Comparison of ENCODE assay signal across 12 cellular contexts in genomic region chr2:64638502-64639120, GRCh38. TPM values are rescaled to one million over a fixed set of nuclear protein-coding genes. Genes with fewer than 3 reads are reported as not detected.
A peak's percentile ranks its signal among the peaks of the same experiment; 100 is the strongest.
DNase-seq lines count a peak whose midpoint lies in the region; ATAC-seq and FAIRE-seq lines count a peak whose summit lies in the region.
"Had no signal": no experiment of that assay in that cellular context is flagged by ENCODE, and none has a peak within 500 bp of the region (broad histone marks: within the 10 kb centered on the region; RNA-seq: fewer than 3 reads in every experiment).

No MANE protein-coding gene starts in this region.

- no peak for FAIRE-seq in HTR-8/SVneo (lab: Jason Lieb, UNC)

- peaks cover 13% of the 10 kb centered on the region for H3K36me3 Mint-ChIP-seq in activated naive CD4-positive, alpha-beta T cell treated with anti-CD3 and anti-CD28 coated beads for 36 hours (ENCODE audit: low read depth)
- H3K36me3 Mint-ChIP-seq in activated naive CD4-positive, alpha-beta T cell treated with anti-CD3 and anti-CD28 coated beads, Interleukin-2, amount 10 ng/mL, durations not matched to agents 7 days and 5 days = peaks cover 28% of the 10 kb centered on the region
- H3K36me3 Mint-ChIP-seq in T-helper 17 cell (ENCODE audit: low read depth) = peaks cover 5% of the 10 kb centered on the region
- peaks cover 11 to 15% (median 11%) of the 10 kb centered on the region in 3 donors for H3K36me3 Mint-ChIP-seq in immature natural killer cell
- H3K36me3 Mint-ChIP-seq in stimulated activated naive B cell treated with anti-CD40 and anti-IgM and Interleukin-4, amounts not matched to agents 10 μg/mL and 1 μg/mL and 100 μg/mL, for 72 hours = peaks cover 8 to 30% of the 10 kb centered on the region in 2 donors

- no peaks in the 10 kb centered on the region for H3K9me3 ChIP-seq in T-helper 17 cell (ENCODE audit: control insufficient read depth, low read length, poor library complexity, severe bottlenecking)
- H3K9me3 ChIP-seq: transverse colon had no signal

- H3K27ac Mint-ChIP-seq in activated naive CD4-positive, alpha-beta T cell treated with anti-CD3 and anti-CD28 coated beads for 36 hours = peak overlapping the region; percentile 12
- no peak overlapping the region for H3K27ac Mint-ChIP-seq in activated naive CD4-positive, alpha-beta T cell treated with anti-CD3 and anti-CD28 coated beads, Interleukin-2, amount 10 ng/mL, durations not matched to agents 7 days and 5 days
- H3K27ac Mint-ChIP-seq in T-helper 17 cell (peak overlapping the region; percentile 79), immature natural killer cell (peak overlapping the region; percentile 17 to 93 (median 89))
- peak overlapping the region; percentile 98 for H3K27ac Mint-ChIP-seq in stimulated activated naive B cell treated with anti-CD40 and anti-IgM and Interleukin-4, amounts not matched to agents 10 μg/mL and 1 μg/mL and 100 μg/mL, for 72 hours
- H3K27ac Mint-ChIP-seq: activated CD4-positive, alpha-beta memory T cell treated with anti-CD3 and anti-CD28 coated beads, Interleukin-2, amount 10 ng/mL, durations not matched to agents 7 days and 5 days had no signal

- ATAC-seq in T-helper 17 cell (no peak), GM18858 (IDR thresholded peaks at IDR 0.05; ENCODE audit: unreplicated experiment) (no peak), HG02610 (IDR thresholded peaks at IDR 0.05; ENCODE audit: unreplicated experiment) (no peak)
- no peak for ATAC-seq in stimulated activated naive B cell treated with anti-CD40 and anti-IgM and Interleukin-4, amounts not matched to agents 10 μg/mL and 1 μg/mL and 100 μg/mL, for 72 hours (replicated peaks)

- H3K4me3 Mint-ChIP-seq in activated naive CD4-positive, alpha-beta T cell treated with anti-CD3 and anti-CD28 coated beads for 36 hours = no peak overlapping the region
- H3K4me3 Mint-ChIP-seq in activated naive CD4-positive, alpha-beta T cell treated with anti-CD3 and anti-CD28 coated beads, Interleukin-2, amount 10 ng/mL, durations not matched to agents 7 days and 5 days = no peak overlapping the region
- H3K4me3 Mint-ChIP-seq in T-helper 17 cell = no peak overlapping the region
- H3K4me3 Mint-ChIP-seq in immature natural killer cell = no peak overlapping the region
- H3K4me3 Mint-ChIP-seq in stimulated activated naive B cell treated with anti-CD40 and anti-IgM and Interleukin-4, amounts not matched to agents 10 μg/mL and 1 μg/mL and 100 μg/mL, for 72 hours = peak overlapping the region; percentile 75
- H3K4me3 Mint-ChIP-seq: activated CD4-positive, alpha-beta memory T cell treated with anti-CD3 and anti-CD28 coated beads, Interleukin-2, amount 10 ng/mL, durations not matched to agents 7 days and 5 days had no signal

- DNase-seq in activated naive CD4-positive, alpha-beta T cell treated with anti-CD3 and anti-CD28 coated beads for 36 hours = no peak
- DNase-seq in activated naive CD4-positive, alpha-beta T cell treated with anti-CD3 and anti-CD28 coated beads, Interleukin-2, amount 10 ng/mL, durations not matched to agents 7 days and 5 days = no peak
- DNase-seq in T-helper 17 cell (no peak), immature natural killer cell (no peak), HTR-8/SVneo (ENCODE audit: insufficient read length, low spot score) (no peak)
- no peak for DNase-seq in stimulated activated naive B cell treated with anti-CD40 and anti-IgM and Interleukin-4, amounts not matched to agents 10 μg/mL and 1 μg/mL and 100 μg/mL, for 72 hours
- DNase-seq: activated CD4-positive, alpha-beta memory T cell treated with anti-CD3 and anti-CD28 coated beads, Interleukin-2, amount 10 ng/mL, durations not matched to agents 7 days and 5 days; DMS 273 treated with DMSO at 0.1 percent for 48 hours; NCI-H146; transverse colon had no signal

- H3K4me1 Mint-ChIP-seq in activated naive CD4-positive, alpha-beta T cell treated with anti-CD3 and anti-CD28 coated beads for 36 hours (ENCODE audit: low read depth) = peaks cover 71% of the 10 kb centered on the region
- peaks cover 69% of the 10 kb centered on the region for H3K4me1 Mint-ChIP-seq in activated naive CD4-positive, alpha-beta T cell treated with anti-CD3 and anti-CD28 coated beads, Interleukin-2, amount 10 ng/mL, durations not matched to agents 7 days and 5 days
- H3K4me1 Mint-ChIP-seq in T-helper 17 cell = peaks cover 31% of the 10 kb centered on the region
- H3K4me1 Mint-ChIP-seq in immature natural killer cell = peaks cover 72 to 87% of the 10 kb centered on the region in 2 donors
- peaks cover 67 to 83% of the 10 kb centered on the region in 2 donors for H3K4me1 Mint-ChIP-seq in stimulated activated naive B cell treated with anti-CD40 and anti-IgM and Interleukin-4, amounts not matched to agents 10 μg/mL and 1 μg/mL and 100 μg/mL, for 72 hours

- H3K9me3 Mint-ChIP-seq in activated naive CD4-positive, alpha-beta T cell treated with anti-CD3 and anti-CD28 coated beads for 36 hours = no peaks in the 10 kb centered on the region
- H3K9me3 Mint-ChIP-seq in activated naive CD4-positive, alpha-beta T cell treated with anti-CD3 and anti-CD28 coated beads, Interleukin-2, amount 10 ng/mL, durations not matched to agents 7 days and 5 days = no peaks in the 10 kb centered on the region
- no peaks in the 10 kb centered on the region for H3K9me3 Mint-ChIP-seq in immature natural killer cell
- no peaks in the 10 kb centered on the region for H3K9me3 Mint-ChIP-seq in stimulated activated naive B cell treated with anti-CD40 and anti-IgM and Interleukin-4, amounts not matched to agents 10 μg/mL and 1 μg/mL and 100 μg/mL, for 72 hours
- H3K9me3 Mint-ChIP-seq: activated CD4-positive, alpha-beta memory T cell treated with anti-CD3 and anti-CD28 coated beads, Interleukin-2, amount 10 ng/mL, durations not matched to agents 7 days and 5 days had no signal

- CTCF ChIA-PET in activated naive CD4-positive, alpha-beta T cell treated with anti-CD3 and anti-CD28 coated beads for 36 hours (lab: Charles Lee) = interaction anchor here (0.9 to 9.9 kb wide), 4 partner anchors 15 to 115 kb away, joined by 3 to 73 read pairs (median 4); partner anchors contain the start of genes AFTPH and SERTAD2
- CTCF ChIA-PET in activated naive CD4-positive, alpha-beta T cell treated with anti-CD3 and anti-CD28 coated beads, Interleukin-2, amount 10 ng/mL, durations not matched to agents 7 days and 5 days (lab: Charles Lee) = interaction anchor here (1.3 to 1.5 kb wide), 3 partner anchors 11 to 24 kb away, joined by 3 read pairs; no protein-coding TSS in a partner anchor

- H3K27me3 Mint-ChIP-seq in activated naive CD4-positive, alpha-beta T cell treated with anti-CD3 and anti-CD28 coated beads for 36 hours (ENCODE audit: low read depth) = no peaks in the 10 kb centered on the region
- H3K27me3 Mint-ChIP-seq in activated naive CD4-positive, alpha-beta T cell treated with anti-CD3 and anti-CD28 coated beads, Interleukin-2, amount 10 ng/mL, durations not matched to agents 7 days and 5 days = no peaks in the 10 kb centered on the region
- H3K27me3 Mint-ChIP-seq in T-helper 17 cell = no peaks in the 10 kb centered on the region
- peaks cover 7 to 10% (median 9%) of the 10 kb centered on the region in 3 donors for H3K27me3 Mint-ChIP-seq in immature natural killer cell (ENCODE audit: low read depth in 3 of 3)
- no peaks in the 10 kb centered on the region for H3K27me3 Mint-ChIP-seq in stimulated activated naive B cell treated with anti-CD40 and anti-IgM and Interleukin-4, amounts not matched to agents 10 μg/mL and 1 μg/mL and 100 μg/mL, for 72 hours
- H3K27me3 Mint-ChIP-seq: activated CD4-positive, alpha-beta memory T cell treated with anti-CD3 and anti-CD28 coated beads, Interleukin-2, amount 10 ng/mL, durations not matched to agents 7 days and 5 days had no signal

- intact Hi-C loops in activated naive CD4-positive, alpha-beta T cell treated with anti-CD3 and anti-CD28 coated beads for 36 hours (cut with micrococcal nuclease) = no loop called here

RNA-seq across cellular contexts. Expression of gene SERTAD2, which starts 15.1 kb away (rescaled TPM):
- 10 to 100 TPM; 11.4 to 11.6 TPM for total RNA-seq in activated naive CD4-positive, alpha-beta T cell treated with anti-CD3 and anti-CD28 coated beads for 36 hours
- total RNA-seq in T-helper 17 cell = 10 to 100 TPM; 26.4 to 31.1 TPM
- 1 to 10 TPM; 4.7 to 8.0 (median 6.1) TPM for polyA plus RNA-seq in immature natural killer cell

Comparison
In these comparisons a context has a peak if more than half of its experiments do, and no peak if none do; other contexts are left out.
1. H3K4me3 Mint-ChIP-seq: peak in stimulated activated naive B cell treated with anti-CD40 and anti-IgM and Interleukin-4, amounts not matched to agents 10 μg/mL and 1 μg/mL and 100 μg/mL, for 72 hours (2 of 2); none in activated naive CD4-positive, alpha-beta T cell treated with anti-CD3 and anti-CD28 coated beads for 36 hours (single experiment), activated naive CD4-positive, alpha-beta T cell treated with anti-CD3 and anti-CD28 coated beads, Interleukin-2, amount 10 ng/mL, durations not matched to agents 7 days and 5 days (single experiment), T-helper 17 cell (single experiment) and immature natural killer cell (0 of 5).